In genomic region chr2:4188561-4188960, GRCh38 we compare ENCODE assay signal across 18 cellular contexts.
A peak's percentile ranks its signal among the peaks of the same experiment; 100 is the strongest.
DNase-seq lines count a peak whose midpoint lies in the region; ATAC-seq and TF ChIP-seq lines count a peak whose summit lies in the region.
"Had no signal": no experiment of that assay in that cellular context is flagged by ENCODE, and none has a peak within 500 bp of the region (broad histone marks: within the 10 kb centered on the region; RNA-seq: fewer than 3 reads in every experiment).

No MANE protein-coding gene starts in this region.

- DNase-seq in D341Med (ENCODE audit: low spot score) (peak; percentile 57), NCI-H524 (lab: John Stamatoyannopoulos, UW) (peak; percentile 64 to 91), NCI-H82 (lab: John Stamatoyannopoulos, UW) (peak; percentile 82), WERI-Rb-1 (peak; percentile 82), stomach (no peak), activated T-cell treated with anti-CD3 and anti-CD28 coated beads for 4 hours (no peak)
- DNase-seq: AML-193; Caco-2; Calu3; CD4-positive, alpha-beta T cell; CD8-positive, alpha-beta T cell; DMS79 treated with DMSO at 0.1 percent for 48 hours; GF-D8 had no signal

- 84 to 95% (median 87%) methylated on average over 2 of the region's 2 CpGs for WGBS in stomach, 5 donors

- no peak for ATAC-seq in HG02870 (IDR thresholded peaks at IDR 0.05; ENCODE audit: unreplicated experiment)
- ATAC-seq: A549; CD8-positive, alpha-beta T cell had no signal

- H3K27me3 ChIP-seq in WERI-Rb-1 (ENCODE audit: insufficient read depth, low read depth, severe bottlenecking), result no peaks in the 10 kb centered on the region
- no peaks in the 10 kb centered on the region for H3K27me3 ChIP-seq in stomach
- H3K27me3 ChIP-seq: BLaER1 treated with 17β-estradiol and CSF1 and Interleukin-3, amounts not matched to agents 10 nM and 100 nM had no signal

- TF ChIP-seq CTCF in WERI-Rb-1 (IDR thresholded peaks at IDR 0.05; ENCODE audit: low read depth, low read length), result no peak
- TF ChIP-seq CTCF in stomach (IDR thresholded peaks at IDR 0.05), result no peak

- H3K4me3 ChIP-seq in WERI-Rb-1 (ENCODE audit: low read depth, low read length) (no peak overlapping the region), stomach (no peak overlapping the region)
- H3K4me3 ChIP-seq: A549; BLaER1 treated with 17β-estradiol and CSF1 and Interleukin-3, amounts not matched to agents 10 nM and 100 nM had no signal

- intact Hi-C loops in stomach (cut with DNase I; ENCODE audit: low total_unique reads), result no loop called here

- H3K36me3 ChIP-seq in WERI-Rb-1 (no peaks in the 10 kb centered on the region), stomach (no peaks in the 10 kb centered on the region)
- H3K36me3 ChIP-seq: BLaER1 treated with 17β-estradiol and CSF1 and Interleukin-3, amounts not matched to agents 10 nM and 100 nM had no signal

- no peak for TF ChIP-seq POLR2A in stomach (IDR thresholded peaks at IDR 0.05)

- no peak for TF ChIP-seq EP300 in stomach (IDR thresholded peaks at IDR 0.05)

- H3K9me3 ChIP-seq in WERI-Rb-1 (ENCODE audit: severe bottlenecking) (peaks cover 14% of the 10 kb centered on the region), stomach (peaks cover 0 to 22% (median 8%) of the 10 kb centered on the region in 4 donors)

- H3K27ac ChIP-seq in WERI-Rb-1 (no peak overlapping the region), stomach (no peak overlapping the region)
- H3K27ac ChIP-seq: 22Rv1; A549; BLaER1 treated with 17β-estradiol and CSF1 and Interleukin-3, amounts not matched to agents 10 nM and 100 nM; C4-2B had no signal

- H3K4me1 ChIP-seq in stomach, result no peaks in the 10 kb centered on the region
- H3K4me1 ChIP-seq: A549, Caco-2 had no signal

Comparison
In these comparisons a context has a peak if more than half of its experiments do, and no peak if none do; other contexts are left out.
1. DNase-seq: peak in D341Med (single experiment), NCI-H524 (2 of 2), NCI-H82 (single experiment) and WERI-Rb-1 (single experiment); none in stomach (single experiment) and activated T-cell treated with anti-CD3 and anti-CD28 coated beads for 4 hours (single experiment).